ENCODE assay signal across 22 cellular contexts in genomic region chr7:109552017-109552416, GRCh38.
A peak's percentile ranks its signal among the peaks of the same experiment; 100 is the strongest.
DNase-seq lines count a peak whose midpoint lies in the region; ATAC-seq and TF ChIP-seq lines count a peak whose summit lies in the region.
"Had no signal": no experiment of that assay in that cellular context is flagged by ENCODE, and none has a peak within 500 bp of the region (broad histone marks: within the 10 kb centered on the region; RNA-seq: fewer than 3 reads in every experiment).

No MANE protein-coding gene starts in this region.

- no peak overlapping the region for H2BK5ac ChIP-seq in mesenchymal stem cell (ENCODE audit: low read depth, low read length, poor library complexity, severe bottlenecking)

- H2AFZ ChIP-seq in mesenchymal stem cell (ENCODE audit: low read depth, low read length): no peak overlapping the region

- ATAC-seq in GM18511 (IDR thresholded peaks at IDR 0.05; ENCODE audit: unreplicated experiment): no peak
- ATAC-seq: K562, Panc1 had no signal

- H4K91ac ChIP-seq in mesenchymal stem cell (ENCODE audit: low read length): no peak overlapping the region

- H3K4me2 ChIP-seq in mesenchymal stem cell (ENCODE audit: low read length, poor library complexity, severe bottlenecking): no peak overlapping the region
- H3K4me2 ChIP-seq: BLaER1 treated with 17β-estradiol and CSF1 and Interleukin-3, amounts not matched to agents 10 nM and 100 nM had no signal

- H3K9me3 ChIP-seq in transverse colon (peaks cover 0 to 3% of the 10 kb centered on the region in 2 donors), sigmoid colon (no peaks in the 10 kb centered on the region), mesenchymal stem cell (ENCODE audit: control insufficient read depth, low read length) (peaks cover 9% of the 10 kb centered on the region)
- H3K9me3 ChIP-seq: SJCRH30 had no signal

- in situ Hi-C loops in transverse colon (cut with MboI; ENCODE audit: low pct_ligation_motif_present in 1 of 4, low pct_unique_long_range_greater_than_20kb in 1 of 4, low sequenced_read_pairs in 3 of 4): no loop called here

- no peak overlapping the region for H4K8ac ChIP-seq in mesenchymal stem cell (ENCODE audit: low read length)

- no peak overlapping the region for H2BK12ac ChIP-seq in mesenchymal stem cell (ENCODE audit: low read length in 2 of 2)

- H2BK15ac ChIP-seq in mesenchymal stem cell (ENCODE audit: low read depth, poor library complexity, severe bottlenecking): no peak overlapping the region

- TF ChIP-seq EP300 in transverse colon (IDR thresholded peaks at IDR 0.05; ENCODE audit: low read depth): no peak
- TF ChIP-seq EP300 in sigmoid colon (IDR thresholded peaks at IDR 0.05): no peak

- H3K79me1 ChIP-seq in mesenchymal stem cell (replicated peaks; ENCODE audit: low read length, poor library complexity, severe bottlenecking): no peaks in the 10 kb centered on the region

- H3K9ac ChIP-seq in mesenchymal stem cell (ENCODE audit: low read length): no peak overlapping the region
- H3K9ac ChIP-seq: BLaER1 treated with 17β-estradiol and CSF1 and Interleukin-3, amounts not matched to agents 10 nM and 100 nM had no signal

- DNase-seq in COLO668 (lab: John Stamatoyannopoulos, UW; ENCODE audit: unreplicated experiment) (peak; percentile 7), ELF-1 (ENCODE audit: low read depth, low spot score) (peak; percentile 7), M059J (ENCODE audit: low read depth) (peak; percentile 2), kidney tubule cell (ENCODE audit: low spot score) (peak; percentile 16), transverse colon (no peak), sigmoid colon (no peak), mesenchymal stem cell (no peak)
- DNase-seq: ACHN; GOT3; NCI-H1092 treated with DMSO at 0.1 percent for 48 hours; NCI-H1436 treated with DMSO at 0.1 percent for 48 hours; NCI-H1930; NCI-H2227 treated with DMSO at 0.1 percent for 48 hours; NCI-H524; NCI-H774; NK-92 treated with Interleukin-12 subunit alpha and Interleukin-12 subunit beta, amount 100 ng/mL, for 24 hours; SJCRH30; T-helper 1 cell had no signal

- H2AK5ac ChIP-seq in mesenchymal stem cell (ENCODE audit: low read length, severe bottlenecking): no peak overlapping the region

- WGBS in transverse colon (ENCODE audit: low coverage in 1 of 2), 2 donors: 95% methylated on average over 2 of the region's 2 CpGs; no CpG with 5 or more reads in 1 of the 2 donors
- 87 to 98% methylated on average over 2 of the region's 2 CpGs for WGBS in sigmoid colon, 2 donors
- WGBS in mesenchymal stem cell: 86% methylated on average over 2 of the region's 2 CpGs

- H3K4me3 ChIP-seq in transverse colon (no peak overlapping the region), sigmoid colon (no peak overlapping the region), mesenchymal stem cell (ENCODE audit: insufficient read depth in 1 of 2, low read depth in 1 of 2, low read length in 2 of 2) (no peak overlapping the region)
- H3K4me3 ChIP-seq: BLaER1 treated with 17β-estradiol and CSF1 and Interleukin-3, amounts not matched to agents 10 nM and 100 nM; K562; SJCRH30 had no signal

- intact Hi-C loops in transverse colon (cut with DNase I; ENCODE audit: low total_unique reads) (no loop called here), sigmoid colon (cut with DNase I) (no loop called here)

- TF ChIP-seq POLR2A in transverse colon (IDR thresholded peaks at IDR 0.05) (no peak), sigmoid colon (IDR thresholded peaks at IDR 0.05) (no peak)

- no peak overlapping the region for H3K23ac ChIP-seq in mesenchymal stem cell (ENCODE audit: low read length in 2 of 2)

- H2BK120ac ChIP-seq in mesenchymal stem cell (ENCODE audit: low read depth, low read length): no peak overlapping the region

- no peaks in the 10 kb centered on the region for H3K36me3 ChIP-seq in transverse colon
- no peaks in the 10 kb centered on the region for H3K36me3 ChIP-seq in sigmoid colon
- no peaks in the 10 kb centered on the region for H3K36me3 ChIP-seq in mesenchymal stem cell (ENCODE audit: control insufficient read depth in 1 of 2, insufficient read depth in 2 of 2, low read depth in 1 of 2, low read length in 2 of 2)
- H3K36me3 ChIP-seq: BLaER1 treated with 17β-estradiol and CSF1 and Interleukin-3, amounts not matched to agents 10 nM and 100 nM; SJCRH30 had no signal

- H3K4me1 ChIP-seq in transverse colon: no peaks in the 10 kb centered on the region
- H3K4me1 ChIP-seq in sigmoid colon: no peaks in the 10 kb centered on the region
- H3K4me1 ChIP-seq in mesenchymal stem cell (ENCODE audit: control insufficient read depth, insufficient read depth, low read depth, low read length): no peaks in the 10 kb centered on the region
- H3K4me1 ChIP-seq: BLaER1 treated with 17β-estradiol and CSF1 and Interleukin-3, amounts not matched to agents 10 nM and 100 nM; SJCRH30 had no signal

- H3K18ac ChIP-seq in mesenchymal stem cell (ENCODE audit: low read depth in 1 of 2, low read length in 2 of 2): no peak overlapping the region

- no peak overlapping the region for H3K14ac ChIP-seq in mesenchymal stem cell (ENCODE audit: low read length in 2 of 2)

- H3K27me3 ChIP-seq in transverse colon (no peaks in the 10 kb centered on the region), sigmoid colon (no peaks in the 10 kb centered on the region), mesenchymal stem cell (ENCODE audit: control insufficient read depth in 1 of 2, insufficient read depth in 1 of 2, low read length in 2 of 2) (no peaks in the 10 kb centered on the region)
- H3K27me3 ChIP-seq: BLaER1 treated with 17β-estradiol and CSF1 and Interleukin-3, amounts not matched to agents 10 nM and 100 nM; SJCRH30 had no signal

- TF ChIP-seq CTCF in transverse colon (IDR thresholded peaks at IDR 0.05) (no peak), sigmoid colon (IDR thresholded peaks at IDR 0.05) (no peak)

- no peak overlapping the region for H3K4ac ChIP-seq in mesenchymal stem cell (ENCODE audit: low read depth in 1 of 2, low read length in 2 of 2)

- H3K27ac ChIP-seq in transverse colon (no peak overlapping the region), sigmoid colon (no peak overlapping the region), mesenchymal stem cell (ENCODE audit: low read length, poor library complexity, severe bottlenecking) (no peak overlapping the region)
- H3K27ac ChIP-seq: BLaER1 treated with 17β-estradiol and CSF1 and Interleukin-3, amounts not matched to agents 10 nM and 100 nM; SJCRH30 had no signal

Comparison
In these comparisons a context has a peak if more than half of its experiments do, and no peak if none do; other contexts are left out.
1. DNase-seq: peak in COLO668 (single experiment), ELF-1 (single experiment), M059J (single experiment) and kidney tubule cell (single experiment); none in transverse colon (single experiment), sigmoid colon (single experiment) and mesenchymal stem cell (single experiment).